In the genomic region with DNA sequence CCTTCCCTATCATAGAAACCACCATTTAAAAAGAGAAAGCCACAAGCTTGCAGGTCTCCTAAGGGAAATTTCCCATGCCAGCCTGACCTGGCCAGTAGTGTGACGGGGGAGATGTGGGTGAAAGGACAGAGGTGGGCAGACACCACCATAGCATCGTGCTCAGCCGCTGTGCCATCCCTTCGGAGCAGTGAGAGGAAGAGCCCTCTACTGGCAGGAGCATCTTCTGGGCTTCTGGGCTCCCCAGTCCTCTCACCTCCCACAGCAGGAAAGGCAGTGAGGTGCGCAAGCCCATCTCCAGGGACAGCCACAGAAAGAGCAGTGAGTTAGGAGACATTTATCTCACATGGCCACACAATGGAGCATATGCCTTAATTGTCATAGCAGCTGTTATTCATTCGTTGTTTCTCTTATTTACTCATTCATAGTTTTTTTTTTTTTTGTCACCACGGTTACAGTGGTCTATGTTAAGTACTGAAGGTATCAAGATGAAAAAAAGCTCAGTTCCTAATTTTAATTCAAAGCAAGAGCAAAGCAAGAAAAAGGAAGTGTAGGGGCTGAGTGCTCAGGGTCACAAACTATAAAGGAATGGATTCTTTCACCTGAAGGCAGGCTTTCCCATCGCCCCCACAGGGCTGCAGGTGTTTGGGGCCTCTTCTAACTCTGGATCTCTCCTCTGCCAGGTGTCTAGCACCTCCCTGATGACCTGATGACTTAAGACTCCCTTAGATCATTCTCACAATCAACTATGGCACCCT, we compare ENCODE assay signal across 1 cellular context.
TF ChIP-seq lines count a peak whose summit lies in the region.

No MANE protein-coding gene starts in this region.

TF ChIP-seq in H1, 55 proteins besides CTCF, POLR2A, EP300 and RAD21:
- TF ChIP-seq EGR1 (IDR thresholded peaks at IDR 0.05; ENCODE audit: borderline replicate concordance, low read depth, low read length), result no peak
- no peak for TF ChIP-seq SP2 (IDR thresholded peaks at IDR 0.05; ENCODE audit: low read length)
- no peak for TF ChIP-seq CTBP2 (IDR thresholded peaks at IDR 0.05; ENCODE audit: borderline replicate concordance, insufficient read depth, insufficient read length, low read length)
- TF ChIP-seq TEAD4 (IDR thresholded peaks at IDR 0.05; ENCODE audit: low read depth, low read length), result no peak
- no peak for TF ChIP-seq TCF12 (IDR thresholded peaks at IDR 0.05; ENCODE audit: low read depth, low read length)
- TF ChIP-seq EZH2 (IDR thresholded peaks at IDR 0.05; ENCODE audit: low read depth, low read length, severe bottlenecking), result no peak
- no peak for TF ChIP-seq RXRA (IDR thresholded peaks at IDR 0.05; ENCODE audit: insufficient read depth, low read depth, low read length)
- TF ChIP-seq JUND (IDR thresholded peaks at IDR 0.05; ENCODE audit: low read length), result no peak
- TF ChIP-seq CBX5 (IDR thresholded peaks at IDR 0.05; ENCODE audit: low read depth, low read length), result no peak
- TF ChIP-seq SAP30 (IDR thresholded peaks at IDR 0.05; ENCODE audit: insufficient read depth, insufficient replicate concordance, low read length), result no peak
- no peak for TF ChIP-seq JUN (IDR thresholded peaks at IDR 0.05; ENCODE audit: low read depth, low read length)
- TF ChIP-seq SUZ12 (IDR thresholded peaks at IDR 0.05; ENCODE audit: low read length), result no peak
- TF ChIP-seq, protein P1, sequence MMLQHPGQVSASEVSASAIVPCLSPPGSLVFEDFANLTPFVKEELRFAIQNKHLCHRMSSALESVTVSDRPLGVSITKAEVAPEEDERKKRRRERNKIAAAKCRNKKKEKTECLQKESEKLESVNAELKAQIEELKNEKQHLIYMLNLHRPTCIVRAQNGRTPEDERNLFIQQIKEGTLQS (IDR thresholded peaks at IDR 0.05; ENCODE audit: insufficient read depth, low read depth, low read length), result no peak
- TF ChIP-seq, protein P2, sequence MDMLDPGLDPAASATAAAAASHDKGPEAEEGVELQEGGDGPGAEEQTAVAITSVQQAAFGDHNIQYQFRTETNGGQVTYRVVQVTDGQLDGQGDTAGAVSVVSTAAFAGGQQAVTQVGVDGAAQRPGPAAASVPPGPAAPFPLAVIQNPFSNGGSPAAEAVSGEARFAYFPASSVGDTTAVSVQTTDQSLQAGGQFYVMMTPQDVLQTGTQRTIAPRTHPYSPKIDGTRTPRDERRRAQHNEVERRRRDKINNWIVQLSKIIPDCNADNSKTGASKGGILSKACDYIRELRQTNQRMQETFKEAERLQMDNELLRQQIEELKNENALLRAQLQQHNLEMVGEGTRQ (IDR thresholded peaks at IDR 0.05; ENCODE audit: low read length), result no peak
- no peak for TF ChIP-seq HDAC6 (IDR thresholded peaks at IDR 0.05; ENCODE audit: low read depth, low read length)
- no peak for TF ChIP-seq CREB1 (IDR thresholded peaks at IDR 0.05)
- no peak for TF ChIP-seq KDM5A (IDR thresholded peaks at IDR 0.05; ENCODE audit: low read length)
- TF ChIP-seq FOSL1 (IDR thresholded peaks at IDR 0.05; ENCODE audit: insufficient read depth, low read depth, low read length), result no peak
